In genomic region chr3:129016366-129016724, GRCh38 we compare ENCODE assay signal across 10 cellular contexts. TPM values are rescaled to one million over a fixed set of nuclear protein-coding genes. Genes with fewer than 3 reads are reported as not detected.
DNase-seq lines count a peak whose midpoint lies in the region; ATAC-seq and TF ChIP-seq lines count a peak whose summit lies in the region.
"Had no signal": no experiment of that assay in that cellular context is flagged by ENCODE, and none has a peak within 500 bp of the region (broad histone marks: within the 10 kb centered on the region; RNA-seq: fewer than 3 reads in every experiment).

No MANE protein-coding gene starts in this region.

- no peak overlapping the region for H3K4me3 ChIP-seq in HEK293 (ENCODE audit: low read depth, low read length)
- H3K4me3 ChIP-seq in liver (ENCODE audit: low read depth in 1 of 3, low read length in 3 of 3), result no peak overlapping the region
- H3K4me3 ChIP-seq in suprapubic skin, result no peak overlapping the region

- no peak for TF ChIP-seq EP300 in suprapubic skin (IDR thresholded peaks at IDR 0.05)

- H3K4me1 ChIP-seq in HEK293 (ENCODE audit: control insufficient read depth, insufficient read depth, low read length) (no peaks in the 10 kb centered on the region), liver (ENCODE audit: control insufficient read depth in 4 of 4, insufficient read depth in 4 of 4, low read length in 3 of 4) (peaks cover 0 to 4% (median 0%) of the 10 kb centered on the region in 4 donors), suprapubic skin (peaks cover 5% of the 10 kb centered on the region)

- TF ChIP-seq CTCF in 22Rv1 (IDR thresholded peaks at IDR 0.05), result peak; percentile 7; the same call in 1 of the 2 replicates
- TF ChIP-seq CTCF in HEK293 (tag by site-specific recombination; IDR thresholded peaks at IDR 0.05), result peak; percentile 10; the same call in 1 of the 2 replicates
- no peak for TF ChIP-seq CTCF in liver (IDR thresholded peaks at IDR 0.05; ENCODE audit: low read depth, low read length, missing input control)
- no peak for TF ChIP-seq CTCF in suprapubic skin (IDR thresholded peaks at IDR 0.05)

- POLR2A ChIA-PET in HEK293 (lab: Yijun Ruan, JAX), result interaction anchor here (0.6 to 0.7 kb wide), 2 partner anchors 103 to 233 kb away, joined by 3 read pairs; partner anchors contain the start of gene COPG1

- TF ChIP-seq RAD21 in liver (IDR thresholded peaks at IDR 0.05), result no peak

- no peaks in the 10 kb centered on the region for H3K27me3 ChIP-seq in liver (ENCODE audit: control insufficient read depth in 4 of 4, insufficient read depth in 4 of 4, low read length in 3 of 4)
- no peaks in the 10 kb centered on the region for H3K27me3 ChIP-seq in suprapubic skin

- DNase-seq in NOMO-1 treated with dmso at 0.1 percent for 144 hours (lab: John Stamatoyannopoulos, UW; ENCODE audit: unreplicated experiment) (peak; percentile 96), suprapubic skin (ENCODE audit: low spot score in 2 of 2) (no peak)
- peak; percentile 48 for DNase-seq in activated effector memory CD4-positive, alpha-beta T cell treated with Interleukin-2 at 50 U/mL for 16 hours

- H3K9me3 ChIP-seq in HEK293 (ENCODE audit: control insufficient read depth, insufficient read depth, low read depth, low read length) (no peaks in the 10 kb centered on the region), liver (ENCODE audit: control insufficient read depth in 4 of 4, low read length in 3 of 4) (no peaks in the 10 kb centered on the region), suprapubic skin (no peaks in the 10 kb centered on the region)

- 69% methylated on average over 6 of the region's 6 CpGs for WGBS in liver
- WGBS in suprapubic skin, result no CpG with 5 or more reads among the region's 6 CpGs

- H3K36me3 ChIP-seq in HEK293 (ENCODE audit: control insufficient read depth in 2 of 2, insufficient read depth in 1 of 2, low read length in 2 of 2), result no peaks in the 10 kb centered on the region
- H3K36me3 ChIP-seq in liver (ENCODE audit: control insufficient read depth in 4 of 4, insufficient read depth in 3 of 4, low read depth in 1 of 4, low read length in 3 of 4), result no peaks in the 10 kb centered on the region
- no peaks in the 10 kb centered on the region for H3K36me3 ChIP-seq in suprapubic skin

- ATAC-seq in GM19023 (IDR thresholded peaks at IDR 0.05; ENCODE audit: unreplicated experiment) (no peak), GM21619 (IDR thresholded peaks at IDR 0.05; ENCODE audit: unreplicated experiment) (no peak)

- CTCF ChIA-PET in HEK293 (lab: Yijun Ruan, JAX), result interaction anchor here (0.8 to 3.5 kb wide), 4 partner anchors 11 to 46 kb away, joined by 3 to 22 read pairs (median 10); no protein-coding TSS in a partner anchor

- TF ChIP-seq POLR2A in suprapubic skin (IDR thresholded peaks at IDR 0.05), result no peak

- no peak overlapping the region for H3K27ac ChIP-seq in 22Rv1
- no peak overlapping the region for H3K27ac ChIP-seq in HEK293 (ENCODE audit: extremely low read depth, low read depth, low read length)
- peak overlapping the region; percentile 7 to 58 for H3K27ac ChIP-seq in liver (ENCODE audit: low read depth in 1 of 2, low read length in 2 of 2)
- H3K27ac ChIP-seq in suprapubic skin, result peak overlapping the region; percentile 2
- H3K27ac ChIP-seq: VCaP had no signal

- H3K9ac ChIP-seq in liver (ENCODE audit: low read depth in 1 of 2, low read length in 2 of 2), result no peak overlapping the region

TF ChIP-seq in HEK293, 187 proteins besides CTCF, POLR2A, EP300 and RAD21:
- no peak for TF ChIP-seq ZNF555 (tag by site-specific recombination; conservative IDR thresholded peaks at IDR 0.05)
- TF ChIP-seq ZNF792 (tag by site-specific recombination; IDR thresholded peaks at IDR 0.05), result no peak
- no peak for TF ChIP-seq ZSCAN30 (tag by site-specific recombination; IDR thresholded peaks at IDR 0.05)
- TF ChIP-seq KLF7 (tag by site-specific recombination; IDR thresholded peaks at IDR 0.05; ENCODE audit: borderline replicate concordance), result no peak
- 0 out of 2 replicates have a peak, but pooled peaks have one; percentile 17 for TF ChIP-seq EGR2 (tag by site-specific recombination; IDR thresholded peaks at IDR 0.05; ENCODE audit: low read depth)
- TF ChIP-seq ZNF785 (tag by site-specific recombination; IDR thresholded peaks at IDR 0.05), result no peak

TF ChIP-seq in liver, 16 proteins besides CTCF, POLR2A, EP300 and RAD21:
- TF ChIP-seq FOXA1 (IDR thresholded peaks at IDR 0.05), result no peak

RNA-seq across cellular contexts. Expression of gene EFCC1, which starts 15.2 kb away (rescaled TPM):
- 1 to 10 TPM in 1 of 2 donors, under 1 TPM in 1; 0.14 to 1.0 TPM for total RNA-seq in liver
- polyA plus RNA-seq in liver, result under 1 TPM; 0.08 to 0.33 TPM
- total RNA-seq in suprapubic skin, result 1 to 10 TPM in 2 of 4 donors, under 1 TPM in 2; 0.76 to 2.5 (median 1.1) TPM
- polyA plus RNA-seq: BJ had no signal

RNA-seq across cellular contexts. Expression of gene CFAP92, which starts 22.5 kb away (rescaled TPM):
- total RNA-seq in liver (under 1 TPM; 0.05 to 0.25 TPM), suprapubic skin (1 to 10 TPM in 2 of 4 donors, under 1 TPM in 2; 0.11 to 1.7 (median 0.87) TPM)
- under 1 TPM in 1 of 2 donors, not detected in 1; 0.06 TPM for polyA plus RNA-seq in liver
- polyA plus RNA-seq: BJ had no signal

RNA-seq across cellular contexts. Expression of gene GP9, which starts 44.2 kb away (rescaled TPM):
- total RNA-seq in liver (10 to 100 TPM in 1 of 2 donors, not detected in 1; 12.0 TPM), suprapubic skin (not detected)
- under 1 TPM in 1 of 2 donors, not detected in 1; 0.16 TPM for polyA plus RNA-seq in liver
- polyA plus RNA-seq: BJ had no signal

Comparison
In these comparisons a context has a peak if more than half of its experiments do, and no peak if none do; other contexts are left out.
1. H3K27ac ChIP-seq: peak in liver (2 of 2) and suprapubic skin (single experiment); none in 22Rv1 (single experiment) and HEK293 (single experiment).
2. CTCF ChIP-seq: peak in 22Rv1 (single experiment) and HEK293 (single experiment); none in liver (single experiment) and suprapubic skin (0 of 2).
3. DNase-seq: peak in NOMO-1 treated with dmso at 0.1 percent for 144 hours (single experiment) and activated effector memory CD4-positive, alpha-beta T cell treated with Interleukin-2 at 50 U/mL for 16 hours (single experiment); none in suprapubic skin (0 of 2).